ENCODE assay signal across 25 cellular contexts in genomic region chr4:111556861-111557260, GRCh38.
"Had no signal": no experiment of that assay in that cellular context is flagged by ENCODE, and none has a peak within 500 bp of the region (broad histone marks: within the 10 kb centered on the region; RNA-seq: fewer than 3 reads in every experiment).

No MANE protein-coding gene starts in this region.

- H3K4me1 ChIP-seq: adrenal gland, ascending aorta, gastroesophageal sphincter, right atrium auricular region, stomach, thyroid gland, upper lobe of left lung, vagina had no signal

- H3K27me3 ChIP-seq: adrenal gland, ascending aorta, gastroesophageal sphincter, right atrium auricular region, stomach, thyroid gland, upper lobe of left lung, vagina had no signal

- H3K27ac ChIP-seq: adrenal gland, ascending aorta, gastroesophageal sphincter, right atrium auricular region, stomach, thyroid gland, upper lobe of left lung, vagina, VCaP had no signal

- H3K4me3 ChIP-seq: adrenal gland, ascending aorta, gastroesophageal sphincter, right atrium auricular region, stomach, thyroid gland, upper lobe of left lung, vagina had no signal

- H3K9me3 ChIP-seq: adrenal gland, ascending aorta, gastroesophageal sphincter, right atrium auricular region, stomach, thyroid gland, upper lobe of left lung, vagina had no signal

- H3K36me3 ChIP-seq: adrenal gland, ascending aorta, gastroesophageal sphincter, right atrium auricular region, stomach, thyroid gland, upper lobe of left lung, vagina had no signal

- DNase-seq: activated CD4-positive, alpha-beta T cell treated with anti-CD3 and anti-CD28 coated beads for 4 hours; activated CD4-positive, alpha-beta T cell treated with anti-CD3 and anti-CD28 coated beads, Interleukin-2, amount 50 U/mL, for 4 hours; activated effector memory CD4-positive, alpha-beta T cell treated with Interleukin-2 at 50 U/mL for 16 hours; activated naive CD4-positive, alpha-beta T cell treated with Interleukin-2 at 50 U/mL for 16 hours; activated T-cell treated with anti-CD3 and anti-CD28 coated beads for 4 hours; activated T-cell treated with anti-CD3 and anti-CD28 coated beads, Interleukin-2, amount 50 U/mL, for 72 hours; adrenal gland; caudate nucleus; cortex of kidney; effector memory CD8-positive, alpha-beta T cell; head of caudate nucleus; hippocampal formation; natural killer cell; stimulated activated CD4-positive, alpha-beta T cell treated with anti-CD3 and anti-CD28 coated beads, Interleukin-15, amount 100 ng/mL, for 24 hours; stimulated activated CD4-positive, alpha-beta T cell treated with anti-CD3 and anti-CD28 coated beads, Interleukin-2, amount 100 ng/mL, for 24 hours; stimulated activated naive B cell treated with anti-CD40 and anti-IgM and Interleukin-4, amounts not matched to agents 10 μg/mL and 1 μg/mL and 100 μg/mL, for 72 hours; stomach; T-helper 9 cell; thyroid gland; upper lobe of left lung had no signal
